ENCODE assay signal across 1 cellular context in the genomic region with DNA sequence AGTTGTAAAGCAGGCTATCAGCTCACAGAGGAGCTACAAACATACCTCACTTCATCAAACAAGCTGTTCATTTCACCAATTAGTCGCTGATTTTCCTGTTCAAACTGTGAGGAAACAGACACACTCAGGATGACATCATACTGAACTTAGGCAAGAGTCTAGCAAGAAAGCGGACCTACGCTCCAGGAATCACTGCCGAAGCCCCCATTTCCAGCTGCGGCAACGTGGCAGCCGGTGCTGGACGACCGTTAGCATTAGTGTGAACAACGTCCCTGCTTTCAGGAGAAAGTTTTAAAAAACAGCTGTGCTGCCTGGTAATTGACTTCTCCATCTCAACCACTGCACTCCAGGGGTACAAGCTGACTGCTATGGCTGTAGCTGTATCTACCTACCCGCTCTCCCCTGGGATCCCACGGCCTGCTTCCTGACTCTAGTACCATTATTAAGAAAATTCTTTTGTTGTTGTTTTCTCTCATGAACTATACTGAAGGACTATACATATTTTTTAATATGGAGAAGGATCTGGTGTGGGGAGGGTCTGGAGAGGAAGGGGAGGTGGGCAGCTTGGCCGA.
TF ChIP-seq lines count a peak whose summit lies in the region.

No MANE protein-coding gene starts in this region.

TF ChIP-seq in HEK293, 187 proteins besides CTCF, POLR2A, EP300 and RAD21:
- TF ChIP-seq ZNF155 (tag by site-specific recombination; IDR thresholded peaks at IDR 0.05) (no peak), ZNF202 (tag by site-specific recombination; IDR thresholded peaks at IDR 0.05; ENCODE audit: borderline replicate concordance) (no peak), ATF2 (tag by site-specific recombination; IDR thresholded peaks at IDR 0.05; ENCODE audit: low read depth) (0 out of 2 replicates have a peak, but pooled peaks have one; percentile 13), ZNF184 (tag by site-specific recombination; IDR thresholded peaks at IDR 0.05) (no peak), ZNF416 (tag by site-specific recombination; IDR thresholded peaks at IDR 0.05) (no peak)
TF ChIP-seq in HEK293: peak in this region for 1.
